Comparison of ENCODE assay signal across 8 cellular contexts in genomic region chr10:111076191-111076681, GRCh38. TPM values are rescaled to one million over a fixed set of nuclear protein-coding genes. Genes with fewer than 3 reads are reported as not detected.
DNase-seq lines count a peak whose midpoint lies in the region; ATAC-seq and TF ChIP-seq lines count a peak whose summit lies in the region.

No MANE protein-coding gene starts in this region.

- H3K36me3 ChIP-seq in BE2C (no peaks in the 10 kb centered on the region), thyroid gland (no peaks in the 10 kb centered on the region)

- peaks cover 16% of the 10 kb centered on the region for H3K4me1 Mint-ChIP-seq in activated T-cell treated with anti-CD3 and anti-CD28 coated beads, Interleukin-2, amount 50 U/mL, for 4 hours (ENCODE audit: low read depth)
- peaks cover 2 to 3% of the 10 kb centered on the region in 2 donors for H3K4me1 Mint-ChIP-seq in natural killer cell treated with Interleukin-12 subunit alpha and Interleukin-12 subunit beta and Interleukin-15 and Interleukin-18, amount 100 ng/mL, for 72 hours (ENCODE audit: low read depth in 2 of 2)

- H3K4me1 ChIP-seq in BE2C (no peaks in the 10 kb centered on the region), thyroid gland (peaks cover 22 to 26% of the 10 kb centered on the region in 2 donors)

- WGBS in thyroid gland, 2 donors: 1% methylated on average over 37 to 38 of the region's 39 CpGs

- no peaks in the 10 kb centered on the region for H3K27me3 ChIP-seq in BE2C
- H3K27me3 ChIP-seq in thyroid gland: no peaks in the 10 kb centered on the region

- no peak overlapping the region for H3K27ac Mint-ChIP-seq in natural killer cell treated with Interleukin-12 subunit alpha and Interleukin-12 subunit beta and Interleukin-15 and Interleukin-18, amount 100 ng/mL, for 72 hours

- H3K4me3 ChIP-seq in BE2C (ENCODE audit: low read depth, low read length): peak overlapping the region; percentile 69
- H3K4me3 ChIP-seq in thyroid gland (replicated peaks in 1 of 3): peak overlapping the region in 2 of 3 donors; percentile 29 to 49

- no peak for TF ChIP-seq POLR2A in thyroid gland (IDR thresholded peaks at IDR 0.05)

- peak overlapping the region in 1 of 3 donors; percentile 18 for H3K27ac ChIP-seq in thyroid gland

- peak; percentile 52 for ATAC-seq in GM18870 (IDR thresholded peaks at IDR 0.05; ENCODE audit: unreplicated experiment)
- ATAC-seq in HG03139 (IDR thresholded peaks at IDR 0.05; ENCODE audit: unreplicated experiment): peak; percentile 75
- ATAC-seq in activated T-cell treated with anti-CD3 and anti-CD28 coated beads, Interleukin-2, amount 50 U/mL, for 4 hours: peak; percentile 64
- peak; percentile 64 to 72 for ATAC-seq in natural killer cell treated with Interleukin-12 subunit alpha and Interleukin-12 subunit beta and Interleukin-15 and Interleukin-18, amount 100 ng/mL, for 72 hours

- H3K9me3 ChIP-seq in BE2C (no peaks in the 10 kb centered on the region), thyroid gland (no peaks in the 10 kb centered on the region)

- TF ChIP-seq CTCF in BE2C (IDR thresholded peaks at IDR 0.05; ENCODE audit: low read depth, low read length): peak; percentile 79
- TF ChIP-seq CTCF in thyroid gland (IDR thresholded peaks at IDR 0.05): peak; percentile 36 to 81 (median 53)

- H3K27me3 Mint-ChIP-seq in activated T-cell treated with anti-CD3 and anti-CD28 coated beads, Interleukin-2, amount 50 U/mL, for 4 hours (ENCODE audit: low read depth): peaks cover 63% of the 10 kb centered on the region
- H3K27me3 Mint-ChIP-seq in natural killer cell treated with Interleukin-12 subunit alpha and Interleukin-12 subunit beta and Interleukin-15 and Interleukin-18, amount 100 ng/mL, for 72 hours: peaks cover 47 to 55% of the 10 kb centered on the region in 2 donors

- H3K9me3 Mint-ChIP-seq in activated T-cell treated with anti-CD3 and anti-CD28 coated beads, Interleukin-2, amount 50 U/mL, for 4 hours: no peaks in the 10 kb centered on the region
- H3K9me3 Mint-ChIP-seq in natural killer cell treated with Interleukin-12 subunit alpha and Interleukin-12 subunit beta and Interleukin-15 and Interleukin-18, amount 100 ng/mL, for 72 hours: no peaks in the 10 kb centered on the region

- intact Hi-C loops in thyroid gland (cut with DNase I): loop anchor here (5.0 kb wide), 1 partner anchor 329 kb away; no protein-coding TSS in a partner anchor

- H3K4me3 Mint-ChIP-seq in activated T-cell treated with anti-CD3 and anti-CD28 coated beads, Interleukin-2, amount 50 U/mL, for 4 hours: peak overlapping the region; percentile 71
- H3K4me3 Mint-ChIP-seq in natural killer cell treated with Interleukin-12 subunit alpha and Interleukin-12 subunit beta and Interleukin-15 and Interleukin-18, amount 100 ng/mL, for 72 hours: no peak overlapping the region

- peak; percentile 87 for DNase-seq in BE2C
- peak; percentile 9 for DNase-seq in NCI-H524 treated with DMSO at 0.1 percent for 48 hours (lab: John Stamatoyannopoulos, UW)
- DNase-seq in activated T-cell treated with anti-CD3 and anti-CD28 coated beads, Interleukin-2, amount 50 U/mL, for 4 hours: peak; percentile 33
- DNase-seq in fibroblast of peridontal ligament (ENCODE audit: extremely low read depth): peak; percentile 24
- DNase-seq in natural killer cell treated with Interleukin-12 subunit alpha and Interleukin-12 subunit beta and Interleukin-15 and Interleukin-18, amount 100 ng/mL, for 72 hours (ENCODE audit: low spot score): no peak
- DNase-seq in thyroid gland: peak; percentile 60 to 61

- no peaks in the 10 kb centered on the region for H3K36me3 Mint-ChIP-seq in activated T-cell treated with anti-CD3 and anti-CD28 coated beads, Interleukin-2, amount 50 U/mL, for 4 hours (ENCODE audit: insufficient read depth)
- H3K36me3 Mint-ChIP-seq in natural killer cell treated with Interleukin-12 subunit alpha and Interleukin-12 subunit beta and Interleukin-15 and Interleukin-18, amount 100 ng/mL, for 72 hours: no peaks in the 10 kb centered on the region

RNA-seq across cellular contexts. Expression of gene ADRA2A, which starts 0.6 kb away (rescaled TPM):
- polyA plus RNA-seq in BE2C (2012; ENCODE audit: insufficient read depth, insufficient read length, low read depth): 1.2 TPM
- total RNA-seq in activated T-cell treated with anti-CD3 and anti-CD28 coated beads, Interleukin-2, amount 50 U/mL, for 4 hours: under 1 TPM; 0.05 to 0.10 (median 0.05) TPM
- total RNA-seq in natural killer cell treated with Interleukin-12 subunit alpha and Interleukin-12 subunit beta and Interleukin-15 and Interleukin-18, amount 100 ng/mL, for 72 hours: not detected
- 1 to 10 TPM; 1.0 to 9.1 (median 3.5) TPM for total RNA-seq in thyroid gland
